In genomic region chr9:98303556-98304125, GRCh38 we compare ENCODE assay signal across 2 cellular contexts.
TF ChIP-seq lines count a peak whose summit lies in the region.

No MANE protein-coding gene starts in this region.

TF ChIP-seq in GM23338, 12 proteins besides CTCF, POLR2A, EP300 and RAD21:
- TF ChIP-seq ETS1 (IDR thresholded peaks at IDR 0.05), result no peak
- TF ChIP-seq STAT1 (IDR thresholded peaks at IDR 0.05; ENCODE audit: unreplicated experiment), result no peak
- TF ChIP-seq JUNB (IDR thresholded peaks at IDR 0.05; ENCODE audit: unreplicated experiment), result no peak
- TF ChIP-seq EZH2phosphoT487 (IDR thresholded peaks at IDR 0.05; ENCODE audit: unreplicated experiment), result no peak
- TF ChIP-seq ZNF331 (CRISPR knock-in tag; IDR thresholded peaks at IDR 0.05; ENCODE audit: low read depth), result no peak
- no peak for TF ChIP-seq ZNF114 (CRISPR knock-in tag; IDR thresholded peaks at IDR 0.05)
- no peak for TF ChIP-seq EZH2 (IDR thresholded peaks at IDR 0.05; ENCODE audit: low read depth, unreplicated experiment)
- no peak for TF ChIP-seq NANOG (IDR thresholded peaks at IDR 0.05; ENCODE audit: borderline replicate concordance)
- TF ChIP-seq REST (IDR thresholded peaks at IDR 0.05; ENCODE audit: unreplicated experiment), result no peak
- no peak for TF ChIP-seq POLR2AphosphoS5 (IDR thresholded peaks at IDR 0.05; ENCODE audit: low read depth)
- no peak for TF ChIP-seq ZNF462 (CRISPR knock-in tag; IDR thresholded peaks at IDR 0.05)
- no peak for TF ChIP-seq CREB1 (CRISPR knock-in tag; IDR thresholded peaks at IDR 0.05; ENCODE audit: low read depth)

TF ChIP-seq in K562, 482 proteins besides CTCF, POLR2A, EP300 and RAD21:
- no peak for TF ChIP-seq ZBTB12 (CRISPR knock-in tag; IDR thresholded peaks at IDR 0.05)
- TF ChIP-seq KLF10 (CRISPR knock-in tag; IDR thresholded peaks at IDR 0.05), result no peak
- no peak for TF ChIP-seq ATF7 (IDR thresholded peaks at IDR 0.05)
- no peak for TF ChIP-seq STAG1 (CRISPR knock-in tag; IDR thresholded peaks at IDR 0.05; ENCODE audit: borderline replicate concordance)
- no peak for TF ChIP-seq SAFB (IDR thresholded peaks at IDR 0.05; ENCODE audit: borderline replicate concordance, low read depth, low read length)
- TF ChIP-seq ZC3H4 (CRISPR knock-in tag; IDR thresholded peaks at IDR 0.05; ENCODE audit: borderline replicate concordance), result no peak
- no peak for TF ChIP-seq HSF4 (CRISPR knock-in tag; IDR thresholded peaks at IDR 0.05; ENCODE audit: borderline replicate concordance)
- no peak for TF ChIP-seq ZNF551 (CRISPR knock-in tag; IDR thresholded peaks at IDR 0.05)
- TF ChIP-seq ZNF133 (CRISPR knock-in tag; IDR thresholded peaks at IDR 0.05), result no peak
- TF ChIP-seq ZNF707 (CRISPR knock-in tag; conservative IDR thresholded peaks at IDR 0.05), result no peak
- TF ChIP-seq ZNF785 (CRISPR knock-in tag; IDR thresholded peaks at IDR 0.05), result no peak
- TF ChIP-seq SMAD3 (CRISPR knock-in tag; conservative IDR thresholded peaks at IDR 0.05), result no peak
- no peak for TF ChIP-seq KHSRP (IDR thresholded peaks at IDR 0.05)
- TF ChIP-seq RBM34 (IDR thresholded peaks at IDR 0.05; ENCODE audit: borderline replicate concordance, insufficient read depth, low read length), result no peak
